In genomic region chr18:74921057-74921820, GRCh38 we compare ENCODE assay signal across 25 cellular contexts.
"Had no signal": no experiment of that assay in that cellular context is flagged by ENCODE, and none has a peak within 500 bp of the region (broad histone marks: within the 10 kb centered on the region; RNA-seq: fewer than 3 reads in every experiment).

No MANE protein-coding gene starts in this region.

- H3K36me3 Mint-ChIP-seq: activated CD8-positive, alpha-beta memory T cell treated with anti-CD3 and anti-CD28 coated beads, Interleukin-2, amount 10 ng/mL, durations not matched to agents 7 days and 5 days; activated naive CD4-positive, alpha-beta T cell treated with anti-CD3 and anti-CD28 coated beads, Interleukin-2, amount 50 U/mL, for 72 hours had no signal

- H3K27me3 ChIP-seq: breast epithelium, esophagus squamous epithelium, hepatocyte, left lung, ovary, right lobe of liver had no signal

- H3K36me3 ChIP-seq: breast epithelium, lower lobe of right lung, ovary, right lobe of liver, thoracic aorta, WERI-Rb-1 had no signal

- H3K9me3 ChIP-seq: breast epithelium, esophagus squamous epithelium, left lung, lower lobe of right lung, ovary, right lobe of liver, thoracic aorta had no signal

- H3K27ac Mint-ChIP-seq: activated CD4-positive, alpha-beta T cell treated with anti-CD3 and anti-CD28 coated beads for 36 hours; activated CD8-positive, alpha-beta memory T cell treated with anti-CD3 and anti-CD28 coated beads, Interleukin-2, amount 10 ng/mL, durations not matched to agents 7 days and 5 days; activated CD8-positive, alpha-beta T cell treated with anti-CD3 and anti-CD28 coated beads, Interleukin-2, amount 10 ng/mL, durations not matched to agents 7 days and 5 days; activated T-cell treated with anti-CD3 and anti-CD28 coated beads, Interleukin-2, amount 50 U/mL, for 72 hours; nephron; progenitor cell of endocrine pancreas; stimulated activated naive CD8-positive, alpha-beta T cell treated with anti-CD3 and anti-CD28 coated beads, Interleukin-15, Interleukin-2, amounts not matched to agents 100 ng/mL and 50 ng/mL, for 24 hours; T-helper 17 cell had no signal

- H3K4me2 ChIP-seq: hepatocyte had no signal

- H3K4me1 ChIP-seq: breast epithelium, lower lobe of right lung, right lobe of liver had no signal

- ATAC-seq: activated CD4-positive, alpha-beta T cell treated with anti-CD3 and anti-CD28 coated beads for 36 hours; activated CD8-positive, alpha-beta memory T cell treated with anti-CD3 and anti-CD28 coated beads, Interleukin-2, amount 10 ng/mL, durations not matched to agents 7 days and 5 days; activated CD8-positive, alpha-beta T cell treated with anti-CD3 and anti-CD28 coated beads, Interleukin-2, amount 10 ng/mL, durations not matched to agents 7 days and 5 days; activated naive CD4-positive, alpha-beta T cell treated with anti-CD3 and anti-CD28 coated beads, Interleukin-2, amount 50 U/mL, for 72 hours; activated T-cell treated with anti-CD3 and anti-CD28 coated beads, Interleukin-2, amount 50 U/mL, for 72 hours; left lung; lower lobe of right lung; right lobe of liver; T-helper 17 cell had no signal

- H2AFZ ChIP-seq: hepatocyte had no signal

- H3K4me3 Mint-ChIP-seq: activated CD4-positive, alpha-beta T cell treated with anti-CD3 and anti-CD28 coated beads for 36 hours; activated CD8-positive, alpha-beta memory T cell treated with anti-CD3 and anti-CD28 coated beads, Interleukin-2, amount 10 ng/mL, durations not matched to agents 7 days and 5 days; activated CD8-positive, alpha-beta T cell treated with anti-CD3 and anti-CD28 coated beads, Interleukin-2, amount 10 ng/mL, durations not matched to agents 7 days and 5 days; activated T-cell treated with anti-CD3 and anti-CD28 coated beads, Interleukin-2, amount 50 U/mL, for 72 hours; nephron; stimulated activated naive CD8-positive, alpha-beta T cell treated with anti-CD3 and anti-CD28 coated beads, Interleukin-15, Interleukin-2, amounts not matched to agents 100 ng/mL and 50 ng/mL, for 24 hours; T-helper 17 cell had no signal

- DNase-seq: activated CD4-positive, alpha-beta T cell treated with anti-CD3 and anti-CD28 coated beads for 36 hours; activated CD8-positive, alpha-beta memory T cell treated with anti-CD3 and anti-CD28 coated beads, Interleukin-2, amount 10 ng/mL, durations not matched to agents 7 days and 5 days; activated CD8-positive, alpha-beta T cell treated with anti-CD3 and anti-CD28 coated beads, Interleukin-2, amount 10 ng/mL, durations not matched to agents 7 days and 5 days; activated naive CD4-positive, alpha-beta T cell; activated T-cell treated with anti-CD3 and anti-CD28 coated beads for 4 hours; activated T-cell treated with anti-CD3 and anti-CD28 coated beads, Interleukin-2, amount 50 U/mL, for 72 hours; central memory CD4-positive, alpha-beta T cell; esophagus squamous epithelium; left lung; lower lobe of right lung; mesenchymal stem cell; ovary; right lobe of liver; stimulated activated CD4-positive, alpha-beta T cell treated with anti-CD3 and anti-CD28 coated beads, Interleukin-2, amount 100 ng/mL, for 48 hours; T-helper 17 cell; T1000; trophoblast cell; WERI-Rb-1 had no signal

- H3K9me3 Mint-ChIP-seq: activated naive CD4-positive, alpha-beta T cell treated with anti-CD3 and anti-CD28 coated beads, Interleukin-2, amount 50 U/mL, for 72 hours; activated T-cell treated with anti-CD3 and anti-CD28 coated beads, Interleukin-2, amount 50 U/mL, for 72 hours; nephron; stimulated activated naive CD8-positive, alpha-beta T cell treated with anti-CD3 and anti-CD28 coated beads, Interleukin-15, Interleukin-2, amounts not matched to agents 100 ng/mL and 50 ng/mL, for 24 hours had no signal

- H3K4me1 Mint-ChIP-seq: activated CD4-positive, alpha-beta T cell treated with anti-CD3 and anti-CD28 coated beads for 36 hours; activated CD8-positive, alpha-beta memory T cell treated with anti-CD3 and anti-CD28 coated beads, Interleukin-2, amount 10 ng/mL, durations not matched to agents 7 days and 5 days; nephron; T-helper 17 cell had no signal

- H3K4me3 ChIP-seq: breast epithelium, esophagus squamous epithelium, hepatocyte, left lung, lower lobe of right lung, ovary, right lobe of liver, thoracic aorta had no signal

- H3K27ac ChIP-seq: breast epithelium, esophagus squamous epithelium, hepatocyte, left lung, lower lobe of right lung, ovary, right lobe of liver, thoracic aorta, WERI-Rb-1 had no signal

- H3K79me2 ChIP-seq: hepatocyte had no signal

- H3K27me3 Mint-ChIP-seq: activated CD4-positive, alpha-beta T cell treated with anti-CD3 and anti-CD28 coated beads for 36 hours; activated CD8-positive, alpha-beta memory T cell treated with anti-CD3 and anti-CD28 coated beads, Interleukin-2, amount 10 ng/mL, durations not matched to agents 7 days and 5 days; progenitor cell of endocrine pancreas; stimulated activated naive CD8-positive, alpha-beta T cell treated with anti-CD3 and anti-CD28 coated beads, Interleukin-15, Interleukin-2, amounts not matched to agents 100 ng/mL and 50 ng/mL, for 24 hours; T-helper 17 cell had no signal
